ENCODE assay signal across 17 cellular contexts in the genomic region with DNA sequence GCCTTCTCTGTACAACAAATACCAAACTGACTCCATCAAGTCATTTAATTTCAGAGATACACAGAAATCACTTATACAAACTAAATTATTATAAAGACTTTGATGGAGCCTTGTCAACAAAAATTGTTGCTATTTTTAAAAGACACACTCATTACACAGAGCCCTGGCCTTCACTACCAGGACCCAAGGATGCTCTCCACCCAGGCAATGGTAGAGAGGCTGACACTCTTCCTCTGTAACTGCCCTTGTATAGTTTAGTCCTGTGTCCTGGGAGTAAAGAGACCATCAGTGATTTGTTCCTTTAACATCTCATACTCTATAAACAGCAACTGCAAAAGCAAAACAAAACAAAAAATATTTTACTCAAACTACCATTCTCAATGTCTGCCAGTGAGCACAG.
"Had no signal": no experiment of that assay in that cellular context is flagged by ENCODE, and none has a peak within 500 bp of the region (broad histone marks: within the 10 kb centered on the region; RNA-seq: fewer than 3 reads in every experiment).

No MANE protein-coding gene starts in this region.

- H3K27me3 ChIP-seq: ovary, stomach, transverse colon had no signal

- H3K4me3 Mint-ChIP-seq: activated CD4-positive, alpha-beta T cell treated with anti-CD3 and anti-CD28 coated beads for 36 hours; activated naive CD4-positive, alpha-beta T cell treated with anti-CD3 and anti-CD28 coated beads for 36 hours; activated naive CD8-positive, alpha-beta T cell treated with anti-CD3 and anti-CD28 coated beads, Interleukin-2, amount 10 ng/mL, durations not matched to agents 7 days and 5 days; endodermal cell; immature natural killer cell; natural killer cell had no signal

- H3K9me3 Mint-ChIP-seq: activated naive CD4-positive, alpha-beta T cell treated with anti-CD3 and anti-CD28 coated beads for 36 hours; activated naive CD8-positive, alpha-beta T cell treated with anti-CD3 and anti-CD28 coated beads, Interleukin-2, amount 10 ng/mL, durations not matched to agents 7 days and 5 days; endodermal cell; immature natural killer cell; natural killer cell had no signal

- H3K36me3 ChIP-seq: ovary, prostate gland, stomach, transverse colon had no signal

- H3K9me3 ChIP-seq: ovary, prostate gland, stomach, transverse colon had no signal

- H3K27ac Mint-ChIP-seq: activated CD4-positive, alpha-beta T cell treated with anti-CD3 and anti-CD28 coated beads for 36 hours; activated naive CD4-positive, alpha-beta T cell treated with anti-CD3 and anti-CD28 coated beads for 36 hours; activated naive CD8-positive, alpha-beta T cell treated with anti-CD3 and anti-CD28 coated beads, Interleukin-2, amount 10 ng/mL, durations not matched to agents 7 days and 5 days; immature natural killer cell had no signal

- H3K36me3 Mint-ChIP-seq: activated naive CD8-positive, alpha-beta T cell treated with anti-CD3 and anti-CD28 coated beads, Interleukin-2, amount 10 ng/mL, durations not matched to agents 7 days and 5 days; immature natural killer cell; natural killer cell had no signal

- DNase-seq: activated CD4-positive, alpha-beta T cell treated with anti-CD3 and anti-CD28 coated beads for 36 hours; activated CD4-positive, alpha-beta T cell treated with anti-CD3 and anti-CD28 coated beads, Interleukin-2, amount 50 U/mL, for 4 hours; activated effector memory CD4-positive, alpha-beta T cell treated with Interleukin-2 at 50 U/mL for 16 hours; activated naive CD4-positive, alpha-beta T cell treated with anti-CD3 and anti-CD28 coated beads for 36 hours; activated naive CD8-positive, alpha-beta T cell treated with anti-CD3 and anti-CD28 coated beads, Interleukin-2, amount 10 ng/mL, durations not matched to agents 7 days and 5 days; activated T-cell treated with anti-CD3 and anti-CD28 coated beads, Interleukin-2, amount 50 U/mL, for 48 hours; amniotic stem cell; endodermal cell; immature natural killer cell; natural killer cell; ovary; stimulated activated CD4-positive, alpha-beta T cell treated with anti-CD3 and anti-CD28 coated beads, Interleukin-1b, Interleukin-23, amount 100 ng/mL, for 48 hours; stomach; T-helper 1 cell; transverse colon had no signal

- H3K4me3 ChIP-seq: coronary artery, ovary, prostate gland, stomach, transverse colon had no signal

- H3K4me1 Mint-ChIP-seq: activated CD4-positive, alpha-beta T cell treated with anti-CD3 and anti-CD28 coated beads for 36 hours had no signal

- H3K27ac ChIP-seq: coronary artery, ovary, prostate gland, stomach, transverse colon had no signal

- H3K4me1 ChIP-seq: prostate gland had no signal
